Comparison of ENCODE assay signal across 1 cellular context in the genomic region with DNA sequence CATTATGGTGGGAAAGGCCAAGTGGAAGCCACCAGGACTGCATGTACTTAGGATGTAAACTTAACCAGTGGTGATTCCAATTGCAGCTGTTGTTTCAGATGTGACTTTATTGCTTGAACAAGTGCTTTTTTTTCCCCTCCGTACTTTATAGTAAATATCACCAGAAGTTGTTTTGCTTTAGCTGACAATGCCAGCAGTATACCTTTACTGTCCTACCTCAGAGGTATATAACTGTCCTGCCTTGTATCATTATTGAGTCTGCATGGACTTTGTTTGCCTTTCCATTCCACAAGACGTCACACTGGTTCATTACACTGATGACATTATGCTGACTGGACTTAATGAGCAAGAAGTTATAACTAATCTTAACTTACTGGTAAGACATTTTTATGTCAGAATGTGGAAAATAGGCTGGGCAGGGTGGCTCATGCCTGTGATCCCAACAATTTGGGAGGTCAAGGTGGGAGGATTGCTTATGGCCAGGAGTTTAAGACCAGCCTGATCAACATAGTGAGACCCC.
TF ChIP-seq lines count a peak whose summit lies in the region.

No MANE protein-coding gene starts in this region.

TF ChIP-seq in HepG2, 621 proteins besides CTCF, POLR2A, EP300 and RAD21 (continued from another document):
- TF ChIP-seq, protein P1, sequence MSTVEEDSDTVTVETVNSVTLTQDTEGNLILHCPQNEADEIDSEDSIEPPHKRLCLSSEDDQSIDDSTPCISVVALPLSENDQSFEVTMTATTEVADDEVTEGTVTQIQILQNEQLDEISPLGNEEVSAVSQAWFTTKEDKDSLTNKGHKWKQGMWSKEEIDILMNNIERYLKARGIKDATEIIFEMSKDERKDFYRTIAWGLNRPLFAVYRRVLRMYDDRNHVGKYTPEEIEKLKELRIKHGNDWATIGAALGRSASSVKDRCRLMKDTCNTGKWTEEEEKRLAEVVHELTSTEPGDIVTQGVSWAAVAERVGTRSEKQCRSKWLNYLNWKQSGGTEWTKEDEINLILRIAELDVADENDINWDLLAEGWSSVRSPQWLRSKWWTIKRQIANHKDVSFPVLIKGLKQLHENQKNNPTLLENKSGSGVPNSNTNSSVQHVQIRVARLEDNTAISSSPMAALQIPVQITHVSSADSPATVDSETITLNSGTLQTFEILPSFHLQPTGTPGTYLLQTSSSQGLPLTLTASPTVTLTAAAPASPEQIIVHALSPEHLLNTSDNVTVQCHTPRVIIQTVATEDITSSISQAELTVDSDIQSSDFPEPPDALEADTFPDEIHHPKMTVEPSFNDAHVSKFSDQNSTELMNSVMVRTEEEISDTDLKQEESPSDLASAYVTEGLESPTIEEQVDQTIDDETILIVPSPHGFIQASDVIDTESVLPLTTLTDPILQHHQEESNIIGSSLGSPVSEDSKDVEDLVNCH (CRISPR knock-in tag; IDR thresholded peaks at IDR 0.05), result no peak
- no peak for TF ChIP-seq ZNF563 (CRISPR knock-in tag; IDR thresholded peaks at IDR 0.05)
- no peak for TF ChIP-seq ZNF335 (CRISPR knock-in tag; IDR thresholded peaks at IDR 0.05)
- TF ChIP-seq MAFK (conservative IDR thresholded peaks at IDR 0.05 in 1 of 2, IDR thresholded peaks at IDR 0.05 in 1 of 2; ENCODE audit: low read length in 2 of 2), result peak; percentile 70 to 78; a peak in 3 of 4 replicates
- TF ChIP-seq MAFF (IDR thresholded peaks at IDR 0.05; ENCODE audit: low read depth, low read length), result peak; percentile 78
- TF ChIP-seq CENPX (CRISPR knock-in tag; IDR thresholded peaks at IDR 0.05), result no peak
- no peak for TF ChIP-seq CBX1 (IDR thresholded peaks at IDR 0.05; ENCODE audit: low read depth)
TF ChIP-seq in HepG2: peak in this region for 2.
